ENCODE assay signal across 8 cellular contexts in genomic region chr14:93939304-93940229, GRCh38. TPM values are rescaled to one million over a fixed set of nuclear protein-coding genes. Genes with fewer than 3 reads are reported as not detected.
DNase-seq lines count a peak whose midpoint lies in the region; ATAC-seq, FAIRE-seq and TF ChIP-seq lines count a peak whose summit lies in the region.

No MANE protein-coding gene starts in this region.

- H3K4me1 ChIP-seq in lower lobe of right lung, result peaks cover 9% of the 10 kb centered on the region

- H3K4me3 ChIP-seq in lower lobe of right lung, result peak overlapping the region; percentile 47

- TF ChIP-seq CTCF in lower lobe of right lung (IDR thresholded peaks at IDR 0.05), result peak; percentile 91

- ATAC-seq in HG02571 (IDR thresholded peaks at IDR 0.05; ENCODE audit: unreplicated experiment) (peak; percentile 80), lower lobe of right lung (peak; percentile 89 to 94)

- no peaks in the 10 kb centered on the region for H3K9me3 ChIP-seq in lower lobe of right lung

- H3K27ac ChIP-seq in lower lobe of right lung, result no peak overlapping the region

- peak; percentile 90 for DNase-seq in GM12892 (ENCODE audit: insufficient read length)
- DNase-seq in NCI-H1092 treated with DMSO at 0.1 percent for 48 hours (lab: John Stamatoyannopoulos, UW), result peak; percentile 67
- peak; percentile 87 to 89 for DNase-seq in activated CD4-positive, alpha-beta T cell treated with anti-CD3 and anti-CD28 coated beads, Interleukin-2, amount 50 U/mL, for 4 hours
- DNase-seq in ecto neural progenitor cell (ENCODE audit: low spot score), result peak; percentile 96
- peak; percentile 88 for DNase-seq in lower lobe of right lung
- peak; percentile 78 for DNase-seq in stimulated activated CD8-positive, alpha-beta memory T cell treated with anti-CD3 and anti-CD28 coated beads, Interleukin-12 subunit alpha, Interleukin-12 subunit beta, amount 100 ng/mL, for 24 hours (ENCODE audit: extremely low read depth)
- DNase-seq in NCI-H446 treated with DMSO at 0.1 percent for 48 hours (lab: John Stamatoyannopoulos, UW), result no peak

- intact Hi-C loops in lower lobe of right lung (cut with DNase I), result loop anchor here (5.0 kb wide), 1 partner anchor 63 kb away; no protein-coding TSS in a partner anchor

- H3K27me3 ChIP-seq in lower lobe of right lung (ENCODE audit: low read depth), result peaks cover 32% of the 10 kb centered on the region

- TF ChIP-seq POLR2A in GM12892 (IDR thresholded peaks at IDR 0.05; ENCODE audit: low read depth, low read length), result no peak

- no peaks in the 10 kb centered on the region for H3K36me3 ChIP-seq in lower lobe of right lung

- peak; percentile 96 for FAIRE-seq in GM12892 (lab: Jason Lieb, UNC)

RNA-seq across cellular contexts. Expression of gene FAM181A, which starts 12.4 kb away (rescaled TPM):
- polyA plus RNA-seq in GM12892 (2012; ENCODE audit: missing spikeins), result not detected
- total RNA-seq in lower lobe of right lung, result 6.4 TPM

RNA-seq across cellular contexts. Expression of gene ASB2, which starts 36.8 kb away (rescaled TPM):
- polyA plus RNA-seq in GM12892 (2012; ENCODE audit: missing spikeins), result 25.2 TPM
- total RNA-seq in lower lobe of right lung, result 2.4 TPM

RNA-seq across cellular contexts. Expression of gene CCDC197, which starts 57.5 kb away (rescaled TPM):
- polyA plus RNA-seq in GM12892 (2012; ENCODE audit: missing spikeins), result not detected
- not detected for total RNA-seq in lower lobe of right lung
